1 cellular context compared by ENCODE assay signal in genomic region chr6:85360794-85361642, GRCh38.
A peak's percentile ranks its signal among the peaks of the same experiment; 100 is the strongest.
TF ChIP-seq lines count a peak whose summit lies in the region.

No MANE protein-coding gene starts in this region.

TF ChIP-seq in A549, 52 proteins besides CTCF, POLR2A, EP300 and RAD21 (continued from another document):
- TF ChIP-seq, protein P1, sequence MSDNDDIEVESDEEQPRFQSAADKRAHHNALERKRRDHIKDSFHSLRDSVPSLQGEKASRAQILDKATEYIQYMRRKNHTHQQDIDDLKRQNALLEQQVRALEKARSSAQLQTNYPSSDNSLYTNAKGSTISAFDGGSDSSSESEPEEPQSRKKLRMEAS (IDR thresholded peaks at IDR 0.05): peak; percentile 83
- TF ChIP-seq FOXS1 (CRISPR knock-in tag; IDR thresholded peaks at IDR 0.05): 0 out of 2 replicates have a peak, but pooled peaks have one; percentile 36
- TF ChIP-seq HDAC2 (IDR thresholded peaks at IDR 0.05): no peak
- peak; percentile 78 for TF ChIP-seq JUNB (IDR thresholded peaks at IDR 0.05)
- TF ChIP-seq FOSL2 (IDR thresholded peaks at IDR 0.05): peak; percentile 67
- TF ChIP-seq FOSL2 (CRISPR knock-in tag; IDR thresholded peaks at IDR 0.05): peak; percentile 89
- TF ChIP-seq BHLHE40 (IDR thresholded peaks at IDR 0.05; ENCODE audit: low read depth, low read length): peak; percentile 57; the same call in 1 of the 2 replicates
